Comparison of ENCODE assay signal across 1 cellular context in genomic region chr13:83980322-83980721, GRCh38.
TF ChIP-seq lines count a peak whose summit lies in the region.

No MANE protein-coding gene starts in this region.

TF ChIP-seq in WTC11, 78 proteins besides CTCF, POLR2A, EP300 and RAD21:
- TF ChIP-seq FOXK1 (CRISPR knock-in tag; IDR thresholded peaks at IDR 0.05) = no peak
- TF ChIP-seq MAX (CRISPR knock-in tag; IDR thresholded peaks at IDR 0.05) = no peak
- TF ChIP-seq ETV6 (CRISPR knock-in tag; IDR thresholded peaks at IDR 0.05) = no peak
- TF ChIP-seq, protein P1, sequence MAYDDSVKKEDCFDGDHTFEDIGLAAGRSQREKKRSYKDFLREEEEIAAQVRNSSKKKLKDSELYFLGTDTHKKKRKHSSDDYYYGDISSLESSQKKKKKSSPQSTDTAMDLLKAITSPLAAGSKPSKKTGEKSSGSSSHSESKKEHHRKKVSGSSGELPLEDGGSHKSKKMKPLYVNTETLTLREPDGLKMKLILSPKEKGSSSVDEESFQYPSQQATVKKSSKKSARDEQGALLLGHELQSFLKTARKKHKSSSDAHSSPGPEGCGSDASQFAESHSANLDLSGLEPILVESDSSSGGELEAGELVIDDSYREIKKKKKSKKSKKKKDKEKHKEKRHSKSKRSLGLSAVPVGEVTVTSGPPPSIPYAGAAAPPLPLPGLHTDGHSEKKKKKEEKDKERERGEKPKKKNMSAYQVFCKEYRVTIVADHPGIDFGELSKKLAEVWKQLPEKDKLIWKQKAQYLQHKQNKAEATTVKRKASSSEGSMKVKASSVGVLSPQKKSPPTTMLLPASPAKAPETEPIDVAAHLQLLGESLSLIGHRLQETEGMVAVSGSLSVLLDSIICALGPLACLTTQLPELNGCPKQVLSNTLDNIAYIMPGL (CRISPR knock-in tag; IDR thresholded peaks at IDR 0.05) = no peak
- TF ChIP-seq, protein P2, sequence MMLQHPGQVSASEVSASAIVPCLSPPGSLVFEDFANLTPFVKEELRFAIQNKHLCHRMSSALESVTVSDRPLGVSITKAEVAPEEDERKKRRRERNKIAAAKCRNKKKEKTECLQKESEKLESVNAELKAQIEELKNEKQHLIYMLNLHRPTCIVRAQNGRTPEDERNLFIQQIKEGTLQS (CRISPR knock-in tag; conservative IDR thresholded peaks at IDR 0.05) = no peak
- no peak for TF ChIP-seq GTF2I (CRISPR knock-in tag; conservative IDR thresholded peaks at IDR 0.05)
- TF ChIP-seq TCF7 (CRISPR knock-in tag; IDR thresholded peaks at IDR 0.05; ENCODE audit: low read depth) = no peak
- TF ChIP-seq, protein P3, sequence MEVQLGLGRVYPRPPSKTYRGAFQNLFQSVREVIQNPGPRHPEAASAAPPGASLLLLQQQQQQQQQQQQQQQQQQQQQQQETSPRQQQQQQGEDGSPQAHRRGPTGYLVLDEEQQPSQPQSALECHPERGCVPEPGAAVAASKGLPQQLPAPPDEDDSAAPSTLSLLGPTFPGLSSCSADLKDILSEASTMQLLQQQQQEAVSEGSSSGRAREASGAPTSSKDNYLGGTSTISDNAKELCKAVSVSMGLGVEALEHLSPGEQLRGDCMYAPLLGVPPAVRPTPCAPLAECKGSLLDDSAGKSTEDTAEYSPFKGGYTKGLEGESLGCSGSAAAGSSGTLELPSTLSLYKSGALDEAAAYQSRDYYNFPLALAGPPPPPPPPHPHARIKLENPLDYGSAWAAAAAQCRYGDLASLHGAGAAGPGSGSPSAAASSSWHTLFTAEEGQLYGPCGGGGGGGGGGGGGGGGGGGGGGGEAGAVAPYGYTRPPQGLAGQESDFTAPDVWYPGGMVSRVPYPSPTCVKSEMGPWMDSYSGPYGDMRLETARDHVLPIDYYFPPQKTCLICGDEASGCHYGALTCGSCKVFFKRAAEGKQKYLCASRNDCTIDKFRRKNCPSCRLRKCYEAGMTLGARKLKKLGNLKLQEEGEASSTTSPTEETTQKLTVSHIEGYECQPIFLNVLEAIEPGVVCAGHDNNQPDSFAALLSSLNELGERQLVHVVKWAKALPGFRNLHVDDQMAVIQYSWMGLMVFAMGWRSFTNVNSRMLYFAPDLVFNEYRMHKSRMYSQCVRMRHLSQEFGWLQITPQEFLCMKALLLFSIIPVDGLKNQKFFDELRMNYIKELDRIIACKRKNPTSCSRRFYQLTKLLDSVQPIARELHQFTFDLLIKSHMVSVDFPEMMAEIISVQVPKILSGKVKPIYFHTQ (CRISPR knock-in tag; IDR thresholded peaks at IDR 0.05) = no peak
- TF ChIP-seq EMX1 (CRISPR knock-in tag; IDR thresholded peaks at IDR 0.05) = no peak
- TF ChIP-seq ZBTB21 (CRISPR knock-in tag; IDR thresholded peaks at IDR 0.05; ENCODE audit: borderline replicate concordance) = no peak
- no peak for TF ChIP-seq PREB (CRISPR knock-in tag; IDR thresholded peaks at IDR 0.05; ENCODE audit: borderline replicate concordance)
- no peak for TF ChIP-seq FOXP1 (CRISPR knock-in tag; IDR thresholded peaks at IDR 0.05; ENCODE audit: borderline replicate concordance)
- no peak for TF ChIP-seq ZNF423 (CRISPR knock-in tag; IDR thresholded peaks at IDR 0.05)
- TF ChIP-seq KAT7 (CRISPR knock-in tag; IDR thresholded peaks at IDR 0.05; ENCODE audit: borderline replicate concordance) = no peak
- no peak for TF ChIP-seq ZNF396 (CRISPR knock-in tag; IDR thresholded peaks at IDR 0.05; ENCODE audit: borderline replicate concordance)
